Comparison of ENCODE assay signal across 14 cellular contexts in genomic region chrX:48899078-48899410, GRCh38. TPM values are rescaled to one million over a fixed set of nuclear protein-coding genes. Genes with fewer than 3 reads are reported as not detected.
DNase-seq lines count a peak whose midpoint lies in the region; ATAC-seq and TF ChIP-seq lines count a peak whose summit lies in the region.
"Had no signal": no experiment of that assay in that cellular context is flagged by ENCODE, and none has a peak within 500 bp of the region (broad histone marks: within the 10 kb centered on the region; RNA-seq: fewer than 3 reads in every experiment).

No MANE protein-coding gene starts in this region.

- H3K4me3 Mint-ChIP-seq in stimulated activated naive CD8-positive, alpha-beta T cell treated with anti-CD3 and anti-CD28 coated beads, Interleukin-15, amount 100 ng/mL, for 72 hours, result peak overlapping the region; percentile 15 to 52

- H3K4me1 ChIP-seq in cardiac muscle cell (ENCODE audit: low read depth), result no peaks in the 10 kb centered on the region
- H3K4me1 ChIP-seq in OCI-LY3 (ENCODE audit: low read length), result peaks cover 14% of the 10 kb centered on the region

- ATAC-seq in left ventricle myocardium superior (no peak), GM18520 (IDR thresholded peaks at IDR 0.05; ENCODE audit: unreplicated experiment) (no peak), HG03460 (IDR thresholded peaks at IDR 0.05; ENCODE audit: unreplicated experiment) (no peak)
- ATAC-seq in stimulated activated naive CD8-positive, alpha-beta T cell treated with anti-CD3 and anti-CD28 coated beads, Interleukin-15, amount 100 ng/mL, for 72 hours, result no peak
- ATAC-seq: left cardiac atrium had no signal

- no peaks in the 10 kb centered on the region for H3K9me3 Mint-ChIP-seq in stimulated activated naive CD8-positive, alpha-beta T cell treated with anti-CD3 and anti-CD28 coated beads, Interleukin-15, amount 100 ng/mL, for 72 hours

- H3K27me3 ChIP-seq in cardiac muscle cell (no peaks in the 10 kb centered on the region), OCI-LY3 (ENCODE audit: low read depth, low read length) (no peaks in the 10 kb centered on the region)
- H3K27me3 ChIP-seq: ascending aorta had no signal

- H3K4me1 Mint-ChIP-seq in stimulated activated naive CD8-positive, alpha-beta T cell treated with anti-CD3 and anti-CD28 coated beads, Interleukin-15, amount 100 ng/mL, for 72 hours, result peaks cover 30% of the 10 kb centered on the region

- H3K27me3 Mint-ChIP-seq in stimulated activated naive CD8-positive, alpha-beta T cell treated with anti-CD3 and anti-CD28 coated beads, Interleukin-15, amount 100 ng/mL, for 72 hours, result no peaks in the 10 kb centered on the region

- H3K4me3 ChIP-seq in cardiac muscle cell, result no peak overlapping the region
- peak overlapping the region; percentile 100 for H3K4me3 ChIP-seq in OCI-LY3 (ENCODE audit: low read length)
- peak overlapping the region; percentile 21 for H3K4me3 ChIP-seq in epithelial cell of proximal tubule (ENCODE audit: low read depth, low read length)

- no peak for TF ChIP-seq CTCF in cardiac muscle cell (IDR thresholded peaks at IDR 0.05; ENCODE audit: low read depth, low read length)
- no peak for TF ChIP-seq CTCF in OCI-LY3 (IDR thresholded peaks at IDR 0.05; ENCODE audit: low read depth, low read length)
- TF ChIP-seq CTCF in epithelial cell of proximal tubule (conservative IDR thresholded peaks at IDR 0.05; ENCODE audit: low read depth, low read length), result no peak

- peaks cover 6% of the 10 kb centered on the region; the same call in 1 of the 2 replicates for H4K20me1 ChIP-seq in OCI-LY3 (ENCODE audit: insufficient read depth, low read length)

- DNase-seq in cardiac muscle cell (ENCODE audit: low read depth in 1 of 2, low spot score in 1 of 2), result no peak
- DNase-seq in left ventricle myocardium superior, result no peak
- no peak for DNase-seq in epithelial cell of proximal tubule (ENCODE audit: low read depth)
- DNase-seq in stimulated activated naive CD8-positive, alpha-beta T cell treated with anti-CD3 and anti-CD28 coated beads, Interleukin-15, amount 100 ng/mL, for 72 hours, result no peak
- no peak for DNase-seq in NCI-H1417 treated with DMSO at 0.1 percent for 48 hours (lab: John Stamatoyannopoulos, UW)
- DNase-seq: effector CD4-positive, alpha-beta T cell; left cardiac atrium; NCI-H1105 treated with DMSO at 0.1 percent for 48 hours; NCI-H774; stimulated activated CD4-positive, alpha-beta T cell treated with anti-CD3 and anti-CD28 coated beads, Interleukin-12 subunit alpha, Interleukin-12 subunit beta, amount 100 ng/mL, for 4 hours had no signal

- intact Hi-C loops in left ventricle myocardium superior (cut with micrococcal nuclease), result no loop called here

- H2AFZ ChIP-seq in OCI-LY3 (ENCODE audit: low read depth, low read length), result no peak overlapping the region

- H3K9me3 ChIP-seq in cardiac muscle cell (ENCODE audit: low read depth), result no peaks in the 10 kb centered on the region
- H3K9me3 ChIP-seq in OCI-LY3 (ENCODE audit: insufficient read depth, low read length), result no peaks in the 10 kb centered on the region
- H3K9me3 ChIP-seq: ascending aorta had no signal

- H3K9ac ChIP-seq in OCI-LY3 (ENCODE audit: low read length), result peak overlapping the region; percentile 89; the same call in 1 of the 2 replicates

- H3K27ac Mint-ChIP-seq in stimulated activated naive CD8-positive, alpha-beta T cell treated with anti-CD3 and anti-CD28 coated beads, Interleukin-15, amount 100 ng/mL, for 72 hours, result no peak overlapping the region

- peak overlapping the region; percentile 17 for H3K27ac ChIP-seq in cardiac muscle cell
- H3K27ac ChIP-seq in OCI-LY3 (ENCODE audit: low read length), result peak overlapping the region; percentile 97

- peaks cover 53% of the 10 kb centered on the region for H3K79me2 ChIP-seq in OCI-LY3 (ENCODE audit: low read length)

- peak overlapping the region; percentile 96 for H3K4me2 ChIP-seq in OCI-LY3 (ENCODE audit: low read length)

- H3K36me3 ChIP-seq in cardiac muscle cell, result peaks cover 3% of the 10 kb centered on the region
- H3K36me3 ChIP-seq in OCI-LY3 (replicated peaks; ENCODE audit: low read depth, low read length), result peaks cover 19% of the 10 kb centered on the region

RNA-seq across cellular contexts. Expression of gene PQBP1, which starts 1.3 kb away (rescaled TPM):
- total RNA-seq in cardiac muscle cell, result 62.8 and 74.8 TPM in 2 replicates
- 75.3 and 114 TPM in 2 replicates for polyA plus RNA-seq in cardiac muscle cell
- 64.5 TPM for total RNA-seq in left ventricle myocardium superior
- 84.6 and 86.0 TPM in 2 replicates for total RNA-seq in epithelial cell of proximal tubule

RNA-seq across cellular contexts. Expression of gene TIMM17B, which starts 1.5 kb away (rescaled TPM):
- total RNA-seq in cardiac muscle cell, result 127 and 152 TPM in 2 replicates
- 219 and 264 TPM in 2 replicates for polyA plus RNA-seq in cardiac muscle cell
- total RNA-seq in left ventricle myocardium superior, result 77.9 TPM
- 93.7 and 104 TPM in 2 replicates for total RNA-seq in epithelial cell of proximal tubule

RNA-seq across cellular contexts. Expression of gene SLC35A2, which starts 12.4 kb away (rescaled TPM):
- total RNA-seq in cardiac muscle cell (17.3 and 22.2 TPM in 2 replicates), left ventricle myocardium superior (15.7 TPM), epithelial cell of proximal tubule (20.5 and 22.0 TPM in 2 replicates)
- polyA plus RNA-seq in cardiac muscle cell, result 41.8 and 51.4 TPM in 2 replicates

RNA-seq across cellular contexts. Expression of gene PIM2, which starts 19.8 kb away (rescaled TPM):
- total RNA-seq in cardiac muscle cell, result 18.5 and 25.2 TPM in 2 replicates
- 20.7 and 38.4 TPM in 2 replicates for polyA plus RNA-seq in cardiac muscle cell
- 3.9 TPM for total RNA-seq in left ventricle myocardium superior
- 10.9 and 13.1 TPM in 2 replicates for total RNA-seq in epithelial cell of proximal tubule

RNA-seq across cellular contexts. Expression of gene OTUD5, which starts 58.4 kb away (rescaled TPM):
- 40.2 and 56.6 TPM in 2 replicates for total RNA-seq in cardiac muscle cell
- 47.8 and 55.6 TPM in 2 replicates for polyA plus RNA-seq in cardiac muscle cell
- 18.9 TPM for total RNA-seq in left ventricle myocardium superior
- total RNA-seq in epithelial cell of proximal tubule, result 34.4 and 44.2 TPM in 2 replicates
